Comparison of ENCODE assay signal across 8 cellular contexts in the genomic region with DNA sequence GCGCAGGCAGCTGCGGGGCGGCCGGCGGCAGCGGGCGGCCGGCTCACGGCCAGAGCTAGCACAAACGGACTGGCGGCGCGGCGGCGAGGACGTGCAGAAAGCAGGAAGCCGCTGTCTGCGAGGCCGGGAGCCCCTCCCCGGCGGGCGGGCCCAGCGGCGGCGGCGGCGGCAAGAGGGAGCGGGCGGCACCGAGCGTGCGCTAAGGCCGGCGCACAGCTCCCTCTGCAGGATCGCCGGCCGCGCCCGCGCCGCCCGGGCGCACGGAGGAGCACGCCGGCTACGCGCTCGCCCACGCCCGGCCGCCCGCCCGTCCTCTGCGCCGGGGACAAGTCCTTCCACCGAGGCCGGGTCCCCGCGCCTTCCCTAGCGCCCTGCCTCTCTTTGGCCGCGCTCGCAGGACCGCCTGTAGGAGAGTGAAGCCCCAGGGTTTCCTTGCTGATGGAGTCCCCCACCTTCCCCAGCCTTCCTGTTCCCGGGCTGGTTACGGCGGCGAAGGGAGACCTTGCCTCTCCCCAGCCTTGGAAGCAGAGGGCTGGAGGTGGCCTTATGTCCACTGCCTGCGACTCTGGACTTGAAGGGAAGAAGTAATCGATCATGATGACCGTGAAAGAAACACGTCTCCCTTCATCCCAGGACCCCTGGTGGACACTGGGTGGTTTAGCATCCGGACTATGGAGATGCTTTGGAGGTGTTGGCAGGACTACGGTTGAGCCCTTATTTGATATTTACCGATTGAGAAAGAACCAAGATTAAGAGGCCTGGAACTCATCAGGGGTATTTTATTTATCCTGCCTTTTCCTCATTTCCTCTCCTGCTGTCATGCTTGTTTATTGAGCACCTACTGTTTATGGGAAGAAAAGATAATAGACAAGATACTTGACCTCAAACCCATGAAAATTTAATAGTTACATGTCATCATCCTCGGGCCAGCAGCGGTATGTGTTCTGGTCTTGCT. TPM values are rescaled to one million over a fixed set of nuclear protein-coding genes. Genes with fewer than 3 reads are reported as not detected.
A peak's percentile ranks its signal among the peaks of the same experiment; 100 is the strongest.
DNase-seq lines count a peak whose midpoint lies in the region; ATAC-seq and TF ChIP-seq lines count a peak whose summit lies in the region.

TSS of gene PREP (minus strand) at position 102 of the 955 bp plus-strand sequence. CDS start 191 bp downstream, outside the sequence.

- H3K4me3 ChIP-seq in left ventricle myocardium inferior, result peak within 1 kb of the TSS; percentile 93
- H3K4me3 ChIP-seq in psoas muscle, result peak within 1 kb of the TSS; percentile 97
- peak within 1 kb of the TSS; percentile 88 for H3K4me3 ChIP-seq in urinary bladder (ENCODE audit: low read depth, low read length)

- intact Hi-C loops in left ventricle myocardium inferior (cut with micrococcal nuclease), result no loop called here
- intact Hi-C loops in psoas muscle (cut with DNase I), result loop anchor here (2.0 to 5.0 kb wide), 4 partner anchors 84 to 316 kb away; a partner anchor contains a TSS

- H3K27ac ChIP-seq in left ventricle myocardium inferior (replicated peaks) (peak within 1 kb of the TSS; percentile 92), psoas muscle (peak within 1 kb of the TSS; percentile 95), urinary bladder (ENCODE audit: low read depth) (peak within 1 kb of the TSS; percentile 68)

- peaks cover 30% of the 10 kb centered on the region for H3K27me3 Mint-ChIP-seq in T-helper 1 cell treated with Interleukin-12 subunit alpha and Interleukin-12 subunit beta and Interleukin-4 antibody, amounts not matched to agents 30 μg/mL and 1 μg/mL, for 36 hours (ENCODE audit: low read depth)

- TF ChIP-seq CTCF in GM13977 (IDR thresholded peaks at IDR 0.05; ENCODE audit: extremely low read depth, insufficient read depth, missing control alignments), result peak; percentile 81
- peak; percentile 78 for TF ChIP-seq CTCF in left ventricle myocardium inferior (IDR thresholded peaks at IDR 0.05; ENCODE audit: borderline replicate concordance)
- TF ChIP-seq CTCF in psoas muscle (IDR thresholded peaks at IDR 0.05), result peak; percentile 78

- no peaks in the 10 kb centered on the region for H3K36me3 Mint-ChIP-seq in T-helper 1 cell treated with Interleukin-12 subunit alpha and Interleukin-12 subunit beta and Interleukin-4 antibody, amounts not matched to agents 30 μg/mL and 1 μg/mL, for 36 hours (ENCODE audit: low read depth)

- peaks cover 40% of the 10 kb centered on the region for H3K4me1 Mint-ChIP-seq in T-helper 1 cell treated with Interleukin-12 subunit alpha and Interleukin-12 subunit beta and Interleukin-4 antibody, amounts not matched to agents 30 μg/mL and 1 μg/mL, for 36 hours (ENCODE audit: low read depth)

- peak within 1 kb of the TSS; percentile 76 for H3K27ac Mint-ChIP-seq in T-helper 1 cell treated with Interleukin-12 subunit alpha and Interleukin-12 subunit beta and Interleukin-4 antibody, amounts not matched to agents 30 μg/mL and 1 μg/mL, for 36 hours

- ATAC-seq in HG02798 (IDR thresholded peaks at IDR 0.05; ENCODE audit: poor library complexity, unreplicated experiment) (peak; percentile 93), psoas muscle (peak; percentile 93 to 96 (median 94))

- in situ Hi-C loops in GM13977 (cut with MboI; ENCODE audit: low pct_unique_long_range_greater_than_20kb, low sequenced_read_pairs, unreplicated experiment), result loop anchor here (10.0 kb wide), 1 partner anchor 308 kb away; no protein-coding TSS in a partner anchor

- H3K27me3 ChIP-seq in left ventricle myocardium inferior (ENCODE audit: low read depth) (no peaks in the 10 kb centered on the region), psoas muscle (ENCODE audit: insufficient read depth in 3 of 3, low read length in 2 of 3) (no peaks in the 10 kb centered on the region)

- DNase-seq in GM13977 (ENCODE audit: low spot score) (peak; percentile 96), NCI-H1417 (lab: John Stamatoyannopoulos, UW) (peak; percentile 86 to 93 (median 89)), amniotic stem cell (lab: John Stamatoyannopoulos, UW) (peak; percentile 73), left ventricle myocardium inferior (peak; percentile 89), psoas muscle (peak; percentile 88 to 93)

- WGBS in psoas muscle, 3 donors, result 1% methylated on average over 54 to 78 of the region's 78 CpGs
- WGBS in urinary bladder, result under 1% methylated on average over 78 of the region's 78 CpGs

- H3K4me3 Mint-ChIP-seq in T-helper 1 cell treated with Interleukin-12 subunit alpha and Interleukin-12 subunit beta and Interleukin-4 antibody, amounts not matched to agents 30 μg/mL and 1 μg/mL, for 36 hours, result peak within 1 kb of the TSS; percentile 87

- H3K4me1 ChIP-seq in left ventricle myocardium inferior (peaks cover 53% of the 10 kb centered on the region), psoas muscle (peaks cover 41% of the 10 kb centered on the region), urinary bladder (ENCODE audit: insufficient read depth) (peaks cover 4% of the 10 kb centered on the region)

- H3K9me3 ChIP-seq in left ventricle myocardium inferior (replicated peaks) (no peaks in the 10 kb centered on the region), psoas muscle (no peaks in the 10 kb centered on the region)

- no peaks in the 10 kb centered on the region for H3K9me3 Mint-ChIP-seq in T-helper 1 cell treated with Interleukin-12 subunit alpha and Interleukin-12 subunit beta and Interleukin-4 antibody, amounts not matched to agents 30 μg/mL and 1 μg/mL, for 36 hours

- H3K36me3 ChIP-seq in left ventricle myocardium inferior, result no peaks in the 10 kb centered on the region
- no peaks in the 10 kb centered on the region for H3K36me3 ChIP-seq in psoas muscle (ENCODE audit: insufficient read depth in 1 of 2, low read depth in 1 of 2)
- H3K36me3 ChIP-seq in urinary bladder (ENCODE audit: insufficient read depth), result no peaks in the 10 kb centered on the region

RNA-seq across cellular contexts. Expression of gene PREP, which starts in this region (rescaled TPM):
- total RNA-seq in left ventricle myocardium inferior (25.2 TPM), psoas muscle (10 to 100 TPM; 44.7 to 67.0 (median 55.0) TPM), urinary bladder (26.2 TPM)
- polyA plus RNA-seq in psoas muscle (10 to 100 TPM; 31.4 to 66.8 (median 45.7) TPM), urinary bladder (26.9 TPM)

Comparison
In these comparisons a context has a peak if more than half of its experiments do, and no peak if none do; other contexts are left out.
1. Peak in every context shown above with its lines: DNase-seq, ATAC-seq, H3K4me3 ChIP-seq and H3K27ac ChIP-seq.